8 cellular contexts compared by ENCODE assay signal in genomic region chr1:30719406-30720270, GRCh38. TPM values are rescaled to one million over a fixed set of nuclear protein-coding genes. Genes with fewer than 3 reads are reported as not detected.
DNase-seq lines count a peak whose midpoint lies in the region; ATAC-seq and TF ChIP-seq lines count a peak whose summit lies in the region.

No MANE protein-coding gene starts in this region.

- peak overlapping the region; percentile 100 for H3K4me2 ChIP-seq in neuronal stem cell (ENCODE audit: insufficient read depth, low read length, poor library complexity, severe bottlenecking)

- H2BK12ac ChIP-seq in neuronal stem cell (ENCODE audit: low read length), result no peak overlapping the region

- peak overlapping the region; percentile 65 for H3K9ac ChIP-seq in neuronal stem cell (ENCODE audit: low read depth, low read length, poor library complexity)

- H3K4me3 Mint-ChIP-seq in T-helper 1 cell treated with Interleukin-12 subunit alpha and Interleukin-12 subunit beta and Interleukin-4 antibody, amounts not matched to agents 30 μg/mL and 1 μg/mL, for 36 hours, result peak overlapping the region; percentile 84
- H3K4me3 Mint-ChIP-seq in effector memory CD8-positive, alpha-beta T cell, result peak overlapping the region; percentile 88 to 93

- WGBS in neuronal stem cell (ENCODE audit: extremely low coverage in 2 of 2, insufficient read length in 2 of 2, insufficient replicate concordance in 1 of 2), 2 donors, result no CpG with 5 or more reads among the region's 21 CpGs

- H3K9me3 Mint-ChIP-seq in T-helper 1 cell treated with Interleukin-12 subunit alpha and Interleukin-12 subunit beta and Interleukin-4 antibody, amounts not matched to agents 30 μg/mL and 1 μg/mL, for 36 hours, result peaks cover 12% of the 10 kb centered on the region
- H3K9me3 Mint-ChIP-seq in effector memory CD8-positive, alpha-beta T cell, result no peaks in the 10 kb centered on the region

- no peaks in the 10 kb centered on the region for H3K27me3 Mint-ChIP-seq in T-helper 1 cell treated with Interleukin-12 subunit alpha and Interleukin-12 subunit beta and Interleukin-4 antibody, amounts not matched to agents 30 μg/mL and 1 μg/mL, for 36 hours (ENCODE audit: low read depth)
- H3K27me3 Mint-ChIP-seq in effector memory CD8-positive, alpha-beta T cell, result no peaks in the 10 kb centered on the region

- H3K27ac ChIP-seq in Peyer's patch, result peak overlapping the region; percentile 97 to 100 (median 99)
- no peak overlapping the region for H3K27ac ChIP-seq in neuronal stem cell (replicated peaks; ENCODE audit: low read length)

- no peak overlapping the region for H3K4ac ChIP-seq in neuronal stem cell (ENCODE audit: low read length)

- ATAC-seq in effector memory CD8-positive, alpha-beta T cell (replicated peaks), result no peak

- H3K4me3 ChIP-seq in Peyer's patch, result peak overlapping the region; percentile 57 to 80 (median 64)
- peak overlapping the region in 1 of 2 donors; percentile 59 for H3K4me3 ChIP-seq in neuronal stem cell (ENCODE audit: low read length in 2 of 2)

- H3K36me3 Mint-ChIP-seq in T-helper 1 cell treated with Interleukin-12 subunit alpha and Interleukin-12 subunit beta and Interleukin-4 antibody, amounts not matched to agents 30 μg/mL and 1 μg/mL, for 36 hours (ENCODE audit: low read depth), result no peaks in the 10 kb centered on the region
- H3K36me3 Mint-ChIP-seq in effector memory CD8-positive, alpha-beta T cell (ENCODE audit: insufficient read depth), result peaks cover 32% of the 10 kb centered on the region

- H3K36me3 ChIP-seq in Peyer's patch (peaks cover 0 to 3% (median 0%) of the 10 kb centered on the region in 3 donors), neuronal stem cell (replicated peaks in 1 of 2; ENCODE audit: control insufficient read depth in 2 of 2, insufficient read depth in 2 of 2, low read length in 2 of 2) (no peaks in the 10 kb centered on the region)

- H4K8ac ChIP-seq in neuronal stem cell (ENCODE audit: low read depth, low read length), result no peak overlapping the region

- peak overlapping the region; percentile 99 for H2AFZ ChIP-seq in neuronal stem cell (ENCODE audit: low read length)

- peak in 1 of 6 experiments; percentile 4 for TF ChIP-seq CTCF in Peyer's patch (IDR thresholded peaks at IDR 0.05)

- H3K27ac Mint-ChIP-seq in T-helper 1 cell treated with Interleukin-12 subunit alpha and Interleukin-12 subunit beta and Interleukin-4 antibody, amounts not matched to agents 30 μg/mL and 1 μg/mL, for 36 hours, result peak overlapping the region; percentile 96
- peak overlapping the region; percentile 98 to 99 for H3K27ac Mint-ChIP-seq in effector memory CD8-positive, alpha-beta T cell

- H4K91ac ChIP-seq in neuronal stem cell (ENCODE audit: low read depth, low read length, poor library complexity), result peak overlapping the region; percentile 74

- no peaks in the 10 kb centered on the region for H3K79me1 ChIP-seq in neuronal stem cell (ENCODE audit: low read depth, low read length)

- H2BK120ac ChIP-seq in neuronal stem cell (ENCODE audit: low read depth, low read length), result no peak overlapping the region

- peak overlapping the region; percentile 98 for H2BK15ac ChIP-seq in neuronal stem cell (ENCODE audit: low read length)

- H3K27me3 ChIP-seq in Peyer's patch (no peaks in the 10 kb centered on the region), neuronal stem cell (ENCODE audit: control insufficient read depth in 3 of 3, insufficient read depth in 3 of 3, low read depth in 1 of 3, low read length in 3 of 3) (no peaks in the 10 kb centered on the region)

- H2BK5ac ChIP-seq in neuronal stem cell (ENCODE audit: low read length), result no peak overlapping the region

- H3K4me1 Mint-ChIP-seq in T-helper 1 cell treated with Interleukin-12 subunit alpha and Interleukin-12 subunit beta and Interleukin-4 antibody, amounts not matched to agents 30 μg/mL and 1 μg/mL, for 36 hours (ENCODE audit: low read depth), result peaks cover 16% of the 10 kb centered on the region
- H3K4me1 Mint-ChIP-seq in effector memory CD8-positive, alpha-beta T cell (ENCODE audit: low read depth in 2 of 2), result peaks cover 10 to 26% of the 10 kb centered on the region in 2 donors

- H3K4me1 ChIP-seq in Peyer's patch, result peaks cover 0 to 10% (median 4%) of the 10 kb centered on the region in 4 donors
- peaks cover 0 to 3% of the 10 kb centered on the region in 2 donors for H3K4me1 ChIP-seq in neuronal stem cell (ENCODE audit: control insufficient read depth in 2 of 2, insufficient read depth in 1 of 2, low read depth in 1 of 2, low read length in 2 of 2)

- H3K9me3 ChIP-seq in Peyer's patch, result no peaks in the 10 kb centered on the region
- peaks cover 5 to 6% of the 10 kb centered on the region in 2 donors for H3K9me3 ChIP-seq in neuronal stem cell (replicated peaks in 1 of 2; ENCODE audit: control insufficient read depth in 2 of 2, insufficient read depth in 1 of 2, low read depth in 1 of 2, low read length in 2 of 2)

- H2AK5ac ChIP-seq in neuronal stem cell (ENCODE audit: low read depth, low read length), result peak overlapping the region; percentile 79

- H3K18ac ChIP-seq in neuronal stem cell (ENCODE audit: low read length), result peak overlapping the region; percentile 44

- DNase-seq in T-helper 1 cell (no peak), Peyer's patch (no peak), neuronal stem cell (ENCODE audit: low spot score) (peak; percentile 91), GDM1 (lab: John Stamatoyannopoulos, UW) (no peak), OCI-M1 (lab: John Stamatoyannopoulos, UW) (no peak), UCSD-AML1 (lab: John Stamatoyannopoulos, UW; ENCODE audit: unreplicated experiment) (no peak)
- DNase-seq in effector memory CD8-positive, alpha-beta T cell, result no peak

- H3K23ac ChIP-seq in neuronal stem cell (ENCODE audit: low read depth, low read length, poor library complexity), result peak overlapping the region; percentile 17

- no peak for TF ChIP-seq POLR2A in Peyer's patch (IDR thresholded peaks at IDR 0.05)

- peak overlapping the region; percentile 96 for H3K14ac ChIP-seq in neuronal stem cell (ENCODE audit: low read length)

RNA-seq across cellular contexts. Expression of gene MATN1, which starts 3.7 kb away (rescaled TPM):
- not detected for total RNA-seq in Peyer's patch
- polyA plus RNA-seq in neuronal stem cell (2013, experiment 1 of 2), result 0.04 TPM
- 0.01 TPM for polyA plus RNA-seq in neuronal stem cell (2013, experiment 2 of 2)

RNA-seq across cellular contexts. Expression of gene LAPTM5, which starts 37.9 kb away (rescaled TPM):
- 10 to 100 TPM; 10.3 to 77.6 (median 18.3) TPM for total RNA-seq in Peyer's patch
- polyA plus RNA-seq in neuronal stem cell (2013, experiment 1 of 2), result 0.15 TPM
- 0.10 TPM for polyA plus RNA-seq in neuronal stem cell (2013, experiment 2 of 2)
